ENCODE assay signal across 22 cellular contexts in the genomic region with DNA sequence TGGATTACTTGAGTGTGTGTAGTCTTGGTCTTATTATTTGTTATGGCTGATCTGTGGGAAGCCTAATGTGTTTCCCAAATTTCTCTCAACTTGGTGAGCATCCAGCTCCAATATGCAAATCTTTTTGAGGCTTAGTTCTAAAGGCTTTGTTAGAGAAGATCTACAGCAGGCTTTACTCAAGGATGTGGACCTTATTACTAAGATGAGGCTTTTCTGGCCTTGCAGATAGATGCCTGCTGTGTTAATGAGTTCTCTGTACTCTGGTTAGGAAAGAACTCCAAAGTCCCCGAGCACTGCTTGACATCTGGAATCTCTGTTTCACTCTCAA. TPM values are rescaled to one million over a fixed set of nuclear protein-coding genes. Genes with fewer than 3 reads are reported as not detected.
"Had no signal": no experiment of that assay in that cellular context is flagged by ENCODE, and none has a peak within 500 bp of the region (broad histone marks: within the 10 kb centered on the region; RNA-seq: fewer than 3 reads in every experiment).

No MANE protein-coding gene starts in this region.

- FAIRE-seq: bronchial epithelial cell, small intestine had no signal

- DNase-seq: activated CD4-positive, alpha-beta T cell treated with anti-CD3 and anti-CD28 coated beads, Interleukin-2, amount 50 U/mL, for 4 hours; activated CD4-positive, CD25-positive, alpha-beta regulatory T cell treated with anti-CD3 and anti-CD28 coated beads, Interleukin-2, amount 50 U/mL, for 72 hours; activated T-cell treated with anti-CD3 and anti-CD28 coated beads, Interleukin-2, amount 50 U/mL, for 72 hours; cerebellar nuclear complex; cortex of kidney; heart right ventricle; kidney glomerular epithelial cell; left ventricle myocardium inferior; mammary epithelial cell; occipital lobe; small intestine; stimulated activated CD4-positive, alpha-beta T cell treated with anti-CD3 and anti-CD28 coated beads, Interleukin-15, amount 100 ng/mL, for 24 hours; stimulated activated CD4-positive, alpha-beta T cell treated with anti-CD3 and anti-CD28 coated beads, Interleukin-4, amount 100 ng/mL, for 1 hour; stomach; T-helper 2 cell; trophoblast cell had no signal

- H3K36me3 ChIP-seq: heart right ventricle, left ventricle myocardium inferior, stomach, vagina had no signal

- H3K27ac ChIP-seq: left ventricle myocardium inferior, stomach, vagina, VCaP had no signal

- H3K4me3 ChIP-seq: heart right ventricle, left ventricle myocardium inferior, stomach, vagina had no signal

- H3K9me3 ChIP-seq: vagina had no signal

- H3K4me1 ChIP-seq: vagina had no signal

- H3K27me3 ChIP-seq: heart right ventricle, vagina had no signal

- H3K4me3 Mint-ChIP-seq: activated T-cell treated with anti-CD3 and anti-CD28 coated beads, Interleukin-2, amount 50 U/mL, for 72 hours had no signal

- H3K27ac Mint-ChIP-seq: activated T-cell treated with anti-CD3 and anti-CD28 coated beads, Interleukin-2, amount 50 U/mL, for 72 hours; progenitor cell of endocrine pancreas had no signal

RNA-seq across cellular contexts. Expression of a gene that starts 24.1 kb away (rescaled TPM):
- total RNA-seq: heart right ventricle, left ventricle myocardium inferior, occipital lobe, temporal lobe had no signal
- polyA plus RNA-seq: neural cell had no signal
